In genomic region chr19:48812094-48812929, GRCh38 we compare ENCODE assay signal across 1 cellular context.
TF ChIP-seq lines count a peak whose summit lies in the region.

No MANE protein-coding gene starts in this region.

TF ChIP-seq in K562, 482 proteins besides CTCF, POLR2A, EP300 and RAD21 (continues in another document):
- no peak for TF ChIP-seq RREB1 (CRISPR knock-in tag; IDR thresholded peaks at IDR 0.05)
- TF ChIP-seq PCBP2 (IDR thresholded peaks at IDR 0.05; ENCODE audit: low read depth, low read length, poor library complexity, severe bottlenecking): no peak
- no peak for TF ChIP-seq TCF7 (IDR thresholded peaks at IDR 0.05; ENCODE audit: borderline replicate concordance)
- TF ChIP-seq RFX5 (IDR thresholded peaks at IDR 0.05; ENCODE audit: low read depth, low read length): no peak
- TF ChIP-seq ESRRA (IDR thresholded peaks at IDR 0.05; ENCODE audit: borderline replicate concordance, low read depth): 0 out of 2 replicates have a peak, but pooled peaks have one; percentile 22
- TF ChIP-seq ETV6 (IDR thresholded peaks at IDR 0.05; ENCODE audit: borderline replicate concordance in 1 of 2, low read depth in 2 of 2, low read length in 1 of 2): no peak
- no peak for TF ChIP-seq ETV6 (CRISPR knock-in tag; IDR thresholded peaks at IDR 0.05; ENCODE audit: borderline replicate concordance)
- no peak for TF ChIP-seq TAF7 (tag; IDR thresholded peaks at IDR 0.05)
- no peak for TF ChIP-seq HNRNPK (IDR thresholded peaks at IDR 0.05; ENCODE audit: low read depth, low read length, poor library complexity, severe bottlenecking)
- no peak for TF ChIP-seq PRPF4 (IDR thresholded peaks at IDR 0.05; ENCODE audit: insufficient read depth, low read depth, low read length, poor library complexity, severe bottlenecking)
- TF ChIP-seq ZNF121 (CRISPR knock-in tag; conservative IDR thresholded peaks at IDR 0.05): no peak
- TF ChIP-seq ZNF778 (CRISPR knock-in tag; IDR thresholded peaks at IDR 0.05): no peak
- TF ChIP-seq MAFG (tag; conservative IDR thresholded peaks at IDR 0.05): no peak
- no peak for TF ChIP-seq NFXL1 (CRISPR knock-in tag; IDR thresholded peaks at IDR 0.05)
- no peak for TF ChIP-seq SIN3B (IDR thresholded peaks at IDR 0.05; ENCODE audit: low read depth)
- no peak for TF ChIP-seq ELF4 (CRISPR knock-in tag; IDR thresholded peaks at IDR 0.05)
- no peak for TF ChIP-seq ZBTB12 (CRISPR knock-in tag; IDR thresholded peaks at IDR 0.05)
- no peak for TF ChIP-seq ZNF395 (CRISPR knock-in tag; IDR thresholded peaks at IDR 0.05)
- TF ChIP-seq MAFK (IDR thresholded peaks at IDR 0.05; ENCODE audit: low read length): no peak
- TF ChIP-seq PHF8 (IDR thresholded peaks at IDR 0.05; ENCODE audit: borderline replicate concordance, low read length): peak; percentile 60; the same call in 1 of the 2 replicates
- peak; percentile 91 for TF ChIP-seq PKNOX1 (IDR thresholded peaks at IDR 0.05)
- no peak for TF ChIP-seq SRSF3 (IDR thresholded peaks at IDR 0.05; ENCODE audit: insufficient read depth, low read length)
- TF ChIP-seq BCLAF1 (IDR thresholded peaks at IDR 0.05; ENCODE audit: borderline replicate concordance in 1 of 2, control insufficient read depth in 1 of 2, low read depth in 2 of 2, low read length in 1 of 2): no peak
- no peak for TF ChIP-seq PCBP1 (IDR thresholded peaks at IDR 0.05; ENCODE audit: low read depth, low read length, poor library complexity, severe bottlenecking)
- TF ChIP-seq CSDE1 (IDR thresholded peaks at IDR 0.05): no peak
- TF ChIP-seq JUND (IDR thresholded peaks at IDR 0.05; ENCODE audit: borderline replicate concordance, low read depth, low read length): no peak
- TF ChIP-seq JUND (tag; IDR thresholded peaks at IDR 0.05; ENCODE audit: borderline replicate concordance, low read depth, low read length): no peak
- no peak for TF ChIP-seq MBD1 (CRISPR knock-in tag; IDR thresholded peaks at IDR 0.05)
- TF ChIP-seq ZNF384 (IDR thresholded peaks at IDR 0.05; ENCODE audit: low read depth, low read length): peak; percentile 72
- TF ChIP-seq BACH1 (tag; IDR thresholded peaks at IDR 0.05): no peak
- peak; percentile 40; the same call in 1 of the 2 replicates for TF ChIP-seq EP400 (IDR thresholded peaks at IDR 0.05)
- 0 out of 2 replicates have a peak, but pooled peaks have one; percentile 28 for TF ChIP-seq GATAD2A (IDR thresholded peaks at IDR 0.05)
- TF ChIP-seq ZBTB33 (CRISPR knock-in tag; IDR thresholded peaks at IDR 0.05): no peak; the same call in none of the 2 replicates
- TF ChIP-seq FOXP4 (CRISPR knock-in tag; IDR thresholded peaks at IDR 0.05; ENCODE audit: borderline replicate concordance): peak; percentile 43; the same call in 1 of the 2 replicates
- no peak for TF ChIP-seq THRAP3 (IDR thresholded peaks at IDR 0.05; ENCODE audit: borderline replicate concordance)
- TF ChIP-seq ZFP1 (CRISPR knock-in tag; IDR thresholded peaks at IDR 0.05): no peak
- TF ChIP-seq TEAD4 (IDR thresholded peaks at IDR 0.05; ENCODE audit: low read length): no peak
- TF ChIP-seq TEAD4 (CRISPR knock-in tag; IDR thresholded peaks at IDR 0.05; ENCODE audit: borderline replicate concordance): no peak
- TF ChIP-seq GMEB1 (CRISPR knock-in tag; IDR thresholded peaks at IDR 0.05): no peak
- TF ChIP-seq SNRNP70 (optimal IDR thresholded peaks at IDR 0.05; ENCODE audit: low read depth, low read length): no peak
- no peak for TF ChIP-seq ZNF696 (CRISPR knock-in tag; conservative IDR thresholded peaks at IDR 0.05)
- no peak for TF ChIP-seq ZNF143 (CRISPR knock-in tag; IDR thresholded peaks at IDR 0.05)
